ENCODE assay signal across 17 cellular contexts in genomic region chr6:63295553-63295952, GRCh38. TPM values are rescaled to one million over a fixed set of nuclear protein-coding genes. Genes with fewer than 3 reads are reported as not detected.
DNase-seq lines count a peak whose midpoint lies in the region; TF ChIP-seq lines count a peak whose summit lies in the region.
"Had no signal": no experiment of that assay in that cellular context is flagged by ENCODE, and none has a peak within 500 bp of the region (broad histone marks: within the 10 kb centered on the region; RNA-seq: fewer than 3 reads in every experiment).

No MANE protein-coding gene starts in this region.

- H4K20me1 ChIP-seq in mammary epithelial cell (ENCODE audit: insufficient read depth, low read length), result no peaks in the 10 kb centered on the region

- H4K91ac ChIP-seq in neuronal stem cell (ENCODE audit: low read depth, low read length, poor library complexity), result no peak overlapping the region

- BruUV-seq in A673 (replicated peaks; lab: Mats Ljungman, UMichigan), result no TSS peak
- BruUV-seq in mammary epithelial cell (replicated peaks; lab: Mats Ljungman, UMichigan), result no TSS peak

- H3K4me1 ChIP-seq in A673 (ENCODE audit: insufficient read depth, low read length, poor library complexity, severe bottlenecking) (peaks cover 16% of the 10 kb centered on the region), mammary epithelial cell (ENCODE audit: insufficient read depth, low read length) (no peaks in the 10 kb centered on the region), mesendoderm (ENCODE audit: control insufficient read depth, low read depth, low read length) (no peaks in the 10 kb centered on the region), neuronal stem cell (ENCODE audit: control insufficient read depth in 2 of 2, insufficient read depth in 1 of 2, low read depth in 1 of 2, low read length in 2 of 2) (peaks cover 0 to 5% of the 10 kb centered on the region in 2 donors)
- H3K4me1 ChIP-seq: BE2C had no signal

- H3K9ac ChIP-seq in mammary epithelial cell (ENCODE audit: insufficient read depth, low read length) (no peak overlapping the region), mesendoderm (ENCODE audit: low read length) (no peak overlapping the region), neuronal stem cell (ENCODE audit: low read depth, low read length, poor library complexity) (no peak overlapping the region)

- in situ Hi-C loops in mammary epithelial cell (cut with MboI; ENCODE audit: low sequenced_read_pairs in 2 of 2), result no loop called here

- H3K79me2 ChIP-seq in mammary epithelial cell (ENCODE audit: insufficient read depth, low read length), result no peaks in the 10 kb centered on the region
- no peaks in the 10 kb centered on the region for H3K79me2 ChIP-seq in mesendoderm (ENCODE audit: control insufficient read depth, insufficient read depth, low read length)

- DNase-seq in A673 (ENCODE audit: low spot score) (peak; percentile 86), NCI-H460 (ENCODE audit: extremely low read depth, low read depth) (peak; percentile 25), mammary epithelial cell (no peak), mesendoderm (peak; percentile 51), neuronal stem cell (ENCODE audit: low spot score) (no peak), C1 segment of cervical spinal cord (lab: John Stamatoyannopoulos, UW) (no peak), T-helper 1 cell (no peak)
- DNase-seq: BE2C; CD8-positive, alpha-beta memory T cell; DMS 273 treated with DMSO at 0.1 percent for 48 hours; EL; H7; IMR-90; NCI-H1417 treated with DMSO at 0.1 percent for 48 hours; NCI-H2029 treated with DMSO at 0.1 percent for 48 hours; NCI-H526 treated with DMSO at 0.1 percent for 48 hours; PC-3 had no signal

- dilution Hi-C loops in mammary epithelial cell (cut with HindIII; ENCODE audit: low sequenced_read_pairs), result no loop called here

- intact Hi-C loops in A673 (cut with micrococcal nuclease; ENCODE audit: unreplicated experiment) (no loop called here), mammary epithelial cell (cut with micrococcal nuclease) (no loop called here)

- H2BK12ac ChIP-seq in neuronal stem cell (ENCODE audit: low read length), result no peak overlapping the region

- H3K27me3 ChIP-seq in A673 (replicated peaks; ENCODE audit: insufficient read depth, low read depth, low read length, poor library complexity), result no peaks in the 10 kb centered on the region
- no peaks in the 10 kb centered on the region for H3K27me3 ChIP-seq in mammary epithelial cell (ENCODE audit: insufficient read depth, low read length)
- H3K27me3 ChIP-seq in mesendoderm (ENCODE audit: insufficient read depth, low read length, poor library complexity), result no peaks in the 10 kb centered on the region
- no peaks in the 10 kb centered on the region for H3K27me3 ChIP-seq in neuronal stem cell (ENCODE audit: control insufficient read depth in 3 of 3, insufficient read depth in 3 of 3, low read depth in 1 of 3, low read length in 3 of 3)
- H3K27me3 ChIP-seq: BE2C had no signal

- H3K36me3 ChIP-seq in A673 (ENCODE audit: insufficient read depth, low read length, poor library complexity, severe bottlenecking) (no peaks in the 10 kb centered on the region), mammary epithelial cell (ENCODE audit: insufficient read depth, low read length) (no peaks in the 10 kb centered on the region), mesendoderm (ENCODE audit: control insufficient read depth, insufficient read depth, low read length) (no peaks in the 10 kb centered on the region), neuronal stem cell (replicated peaks in 1 of 2; ENCODE audit: control insufficient read depth in 2 of 2, insufficient read depth in 2 of 2, low read length in 2 of 2) (no peaks in the 10 kb centered on the region)
- H3K36me3 ChIP-seq: BE2C had no signal

- no peak overlapping the region for H3K4me2 ChIP-seq in mammary epithelial cell (ENCODE audit: insufficient read depth, low read depth, low read length)
- no peak overlapping the region for H3K4me2 ChIP-seq in mesendoderm (ENCODE audit: low read length)
- no peak overlapping the region for H3K4me2 ChIP-seq in neuronal stem cell (ENCODE audit: insufficient read depth, low read length, poor library complexity, severe bottlenecking)

- H3K9me3 ChIP-seq in A673 (ENCODE audit: low read depth, low read length, poor library complexity, severe bottlenecking) (peaks cover 6% of the 10 kb centered on the region), mammary epithelial cell (replicated peaks; ENCODE audit: insufficient read depth, low read length) (no peaks in the 10 kb centered on the region), neuronal stem cell (replicated peaks in 1 of 2; ENCODE audit: control insufficient read depth in 2 of 2, insufficient read depth in 1 of 2, low read depth in 1 of 2, low read length in 2 of 2) (peaks cover 0 to 1% of the 10 kb centered on the region in 2 donors)
- H3K9me3 ChIP-seq: BE2C had no signal

- H3K56ac ChIP-seq in mesendoderm (ENCODE audit: low read length), result no peak overlapping the region

- H4K5ac ChIP-seq in mesendoderm (ENCODE audit: low read length), result no peak overlapping the region

- H3K18ac ChIP-seq in mesendoderm (ENCODE audit: low read length) (no peak overlapping the region), neuronal stem cell (ENCODE audit: low read length) (no peak overlapping the region)

- H3K4ac ChIP-seq in mesendoderm (ENCODE audit: low read depth, low read length) (no peak overlapping the region), neuronal stem cell (ENCODE audit: low read length) (no peak overlapping the region)

- H3K23ac ChIP-seq in mesendoderm (ENCODE audit: low read length) (no peak overlapping the region), neuronal stem cell (ENCODE audit: low read depth, low read length, poor library complexity) (no peak overlapping the region)

- POLR2A ChIA-PET in A673 (lab: Charles Lee; ENCODE audit: low non-redundant PET), result no interaction called here

- H2AFZ ChIP-seq in mammary epithelial cell (ENCODE audit: low read depth, low read length), result no peak overlapping the region
- H2AFZ ChIP-seq in neuronal stem cell (ENCODE audit: low read length), result no peak overlapping the region

- H3K79me1 ChIP-seq in mesendoderm (ENCODE audit: low read length) (no peaks in the 10 kb centered on the region), neuronal stem cell (ENCODE audit: low read depth, low read length) (no peaks in the 10 kb centered on the region)

- H2BK5ac ChIP-seq in mesendoderm (ENCODE audit: low read length) (no peak overlapping the region), neuronal stem cell (ENCODE audit: low read length) (no peak overlapping the region)

- H2AK5ac ChIP-seq in mesendoderm (ENCODE audit: low read length), result no peak overlapping the region
- H2AK5ac ChIP-seq in neuronal stem cell (ENCODE audit: low read depth, low read length), result no peak overlapping the region

- TF ChIP-seq CTCF in A673 (conservative IDR thresholded peaks at IDR 0.05; ENCODE audit: low read depth, low read length), result peak; percentile 19; the same call in 1 of the 2 replicates
- TF ChIP-seq CTCF in mammary epithelial cell (conservative IDR thresholded peaks at IDR 0.05 in 1 of 2, IDR thresholded peaks at IDR 0.05 in 1 of 2; ENCODE audit: extremely low read depth in 1 of 2, insufficient read depth in 1 of 2, low read depth in 1 of 2, low read length in 2 of 2), result peak; percentile 9 to 26

- CTCF ChIA-PET in A673 (lab: Charles Lee), result no interaction called here
- CTCF ChIA-PET in mammary epithelial cell (lab: Charles Lee; ENCODE audit: low non-redundant PET), result interaction anchor here (0.6 kb wide), 1 partner anchor 905 kb away, joined by 4 read pairs; no protein-coding TSS in a partner anchor

- H3K4me3 ChIP-seq in A673 (ENCODE audit: low read depth, low read length, poor library complexity, severe bottlenecking) (peak overlapping the region; percentile 12), mammary epithelial cell (replicated peaks in 1 of 3; ENCODE audit: insufficient read depth in 1 of 3, low read depth in 2 of 3, low read length in 3 of 3) (no peak overlapping the region), mesendoderm (ENCODE audit: low read length) (no peak overlapping the region), neuronal stem cell (ENCODE audit: low read length in 2 of 2) (no peak overlapping the region)

- H3K27ac ChIP-seq in A673 (ENCODE audit: low read depth, low read length, poor library complexity, severe bottlenecking) (peak overlapping the region; percentile 65), mammary epithelial cell (ENCODE audit: insufficient read depth, low read depth, low read length) (no peak overlapping the region), mesendoderm (ENCODE audit: low read depth, low read length) (no peak overlapping the region), neuronal stem cell (replicated peaks; ENCODE audit: low read length) (no peak overlapping the region)

- H2BK120ac ChIP-seq in mesendoderm (ENCODE audit: low read depth, low read length) (no peak overlapping the region), neuronal stem cell (ENCODE audit: low read depth, low read length) (no peak overlapping the region)

- H3K14ac ChIP-seq in neuronal stem cell (ENCODE audit: low read length), result no peak overlapping the region

- no peak overlapping the region for H2BK15ac ChIP-seq in mesendoderm (replicated peaks; ENCODE audit: low read depth)
- H2BK15ac ChIP-seq in neuronal stem cell (ENCODE audit: low read length), result no peak overlapping the region

- H4K8ac ChIP-seq in mesendoderm (ENCODE audit: low read depth, low read length), result no peak overlapping the region
- H4K8ac ChIP-seq in neuronal stem cell (ENCODE audit: low read depth, low read length), result no peak overlapping the region

RNA-seq across cellular contexts. Expression of gene LGSN, which starts 24.2 kb away (rescaled TPM):
- total RNA-seq in A673 (2021) (not detected in 2 replicates), mammary epithelial cell (not detected)
- 15.0 and 17.1 TPM in 2 replicates for total RNA-seq in NCI-H460 (2014; rRNA removed; shearing (Covaris generic))
- polyA plus RNA-seq in NCI-H460 (2014; cell fraction: nucleus; rRNA removed), result 18.0 and 20.5 TPM in 2 replicates
- polyA plus RNA-seq in mammary epithelial cell, result not detected
- polyA minus RNA-seq in mammary epithelial cell, result not detected
- polyA plus RNA-seq in mesendoderm (2013, experiment 1 of 2), result 0.14 TPM
- polyA plus RNA-seq in mesendoderm (2013, experiment 2 of 2), result 0.08 TPM
- 1.2 TPM for polyA plus RNA-seq in neuronal stem cell (2013, experiment 1 of 2)
- 1.1 TPM for polyA plus RNA-seq in neuronal stem cell (2013, experiment 2 of 2)
- total RNA-seq: CD8-positive, alpha-beta memory T cell; IMR-90; PC-3 had no signal
- polyA plus RNA-seq: IMR-90 had no signal

Comparison
In these comparisons a context has a peak if more than half of its experiments do, and no peak if none do; other contexts are left out.
1. DNase-seq: peak in A673 (single experiment), NCI-H460 (single experiment) and mesendoderm (single experiment); none in mammary epithelial cell (single experiment), neuronal stem cell (single experiment), C1 segment of cervical spinal cord (0 of 14) and T-helper 1 cell (0 of 5).
2. RNA of gene LGSN, which starts 24.2 kb away (total RNA-seq): 15.0 to 17.1 TPM in NCI-H460; not detected in A673 and not detected in mammary epithelial cell; every median in the first group is over 10 times any median in the second.